1 cellular context compared by ENCODE assay signal in genomic region chr9:37381094-37381741, GRCh38.
TF ChIP-seq lines count a peak whose summit lies in the region.

No MANE protein-coding gene starts in this region.

TF ChIP-seq in HepG2, 621 proteins besides CTCF, POLR2A, EP300 and RAD21 (continued from another document and continues in another):
- no peak for TF ChIP-seq ZNF318 (CRISPR knock-in tag; IDR thresholded peaks at IDR 0.05)
- TF ChIP-seq JUND (CRISPR knock-in tag; IDR thresholded peaks at IDR 0.05) = no peak
- TF ChIP-seq SP2 (CRISPR knock-in tag; IDR thresholded peaks at IDR 0.05) = no peak
- TF ChIP-seq ZNF331 (CRISPR knock-in tag; IDR thresholded peaks at IDR 0.05) = peak; percentile 47; the same call in 1 of the 2 replicates
- 0 out of 2 replicates have a peak, but pooled peaks have one; percentile 40 for TF ChIP-seq ZNF296 (CRISPR knock-in tag; conservative IDR thresholded peaks at IDR 0.05)
- TF ChIP-seq SNAPC5 (CRISPR knock-in tag; IDR thresholded peaks at IDR 0.05; ENCODE audit: borderline replicate concordance) = no peak
- no peak for TF ChIP-seq PHF20 (CRISPR knock-in tag; IDR thresholded peaks at IDR 0.05)
- TF ChIP-seq GATAD2A (CRISPR knock-in tag; IDR thresholded peaks at IDR 0.05) = peak; percentile 71
- no peak for TF ChIP-seq STAG1 (CRISPR knock-in tag; IDR thresholded peaks at IDR 0.05)
- TF ChIP-seq FOXO4 (CRISPR knock-in tag; conservative IDR thresholded peaks at IDR 0.05) = 0 out of 2 replicates have a peak, but pooled peaks have one; percentile 58
- TF ChIP-seq ZNF672 (CRISPR knock-in tag; IDR thresholded peaks at IDR 0.05) = no peak
- no peak for TF ChIP-seq SRSF1 (optimal IDR thresholded peaks at IDR 0.05; ENCODE audit: low read depth, low read length)
- peak; percentile 98 for TF ChIP-seq ZNF460 (CRISPR knock-in tag; IDR thresholded peaks at IDR 0.05; ENCODE audit: borderline replicate concordance)
- no peak for TF ChIP-seq RBFOX2 (IDR thresholded peaks at IDR 0.05; ENCODE audit: low read depth, low read length)
- peak; percentile 61; the same call in 1 of the 2 replicates for TF ChIP-seq ZNF564 (CRISPR knock-in tag; IDR thresholded peaks at IDR 0.05)
- TF ChIP-seq ZNF513 (CRISPR knock-in tag; conservative IDR thresholded peaks at IDR 0.05) = no peak
- no peak for TF ChIP-seq NFIB (CRISPR knock-in tag; IDR thresholded peaks at IDR 0.05; ENCODE audit: borderline replicate concordance)
- peak; percentile 27; the same call in 1 of the 2 replicates for TF ChIP-seq PHF8 (CRISPR knock-in tag; IDR thresholded peaks at IDR 0.05)
- no peak for TF ChIP-seq SNRNP70 (IDR thresholded peaks at IDR 0.05; ENCODE audit: low read depth, low read length)
- TF ChIP-seq CEBPG (CRISPR knock-in tag; IDR thresholded peaks at IDR 0.05) = no peak
- TF ChIP-seq FOXK1 (CRISPR knock-in tag; IDR thresholded peaks at IDR 0.05; ENCODE audit: borderline replicate concordance, low read depth) = no peak
- TF ChIP-seq ESRRA (CRISPR knock-in tag; IDR thresholded peaks at IDR 0.05; ENCODE audit: low read depth) = 0 out of 2 replicates have a peak, but pooled peaks have one; percentile 59
- peak; percentile 64; the same call in 1 of the 2 replicates for TF ChIP-seq KDM5B (CRISPR knock-in tag; IDR thresholded peaks at IDR 0.05; ENCODE audit: borderline replicate concordance)
- no peak for TF ChIP-seq MTF2 (CRISPR knock-in tag; IDR thresholded peaks at IDR 0.05; ENCODE audit: borderline replicate concordance)
- 0 out of 2 replicates have a peak, but pooled peaks have one; percentile 44 for TF ChIP-seq ZNF598 (CRISPR knock-in tag; IDR thresholded peaks at IDR 0.05; ENCODE audit: borderline replicate concordance)
- no peak for TF ChIP-seq ZNF512 (CRISPR knock-in tag; IDR thresholded peaks at IDR 0.05)
- no peak for TF ChIP-seq ATF1 (CRISPR knock-in tag; IDR thresholded peaks at IDR 0.05)
- TF ChIP-seq ZBTB14 (CRISPR knock-in tag; IDR thresholded peaks at IDR 0.05) = no peak
- no peak for TF ChIP-seq ZNF674 (CRISPR knock-in tag; IDR thresholded peaks at IDR 0.05; ENCODE audit: low read depth)
- TF ChIP-seq ZNF253 (CRISPR knock-in tag; IDR thresholded peaks at IDR 0.05; ENCODE audit: borderline replicate concordance) = no peak
- 0 out of 2 replicates have a peak, but pooled peaks have one; percentile 25 for TF ChIP-seq ZNF773 (CRISPR knock-in tag; IDR thresholded peaks at IDR 0.05; ENCODE audit: borderline replicate concordance)
- TF ChIP-seq FOXK2 (IDR thresholded peaks at IDR 0.05) = no peak
- no peak for TF ChIP-seq ARID3A (IDR thresholded peaks at IDR 0.05; ENCODE audit: low read depth, low read length)
- 0 out of 2 replicates have a peak, but pooled peaks have one; percentile 53 for TF ChIP-seq TFE3 (CRISPR knock-in tag; IDR thresholded peaks at IDR 0.05)
- no peak for TF ChIP-seq RBM22 (optimal IDR thresholded peaks at IDR 0.05; ENCODE audit: low read length)
- peak; percentile 59; the same call in 1 of the 2 replicates for TF ChIP-seq ZNF740 (CRISPR knock-in tag; IDR thresholded peaks at IDR 0.05)
- no peak for TF ChIP-seq CEBPZ (IDR thresholded peaks at IDR 0.05; ENCODE audit: low read length)
- no peak for TF ChIP-seq ATAD3A (CRISPR knock-in tag; IDR thresholded peaks at IDR 0.05)
